8 cellular contexts compared by ENCODE assay signal in the genomic region with DNA sequence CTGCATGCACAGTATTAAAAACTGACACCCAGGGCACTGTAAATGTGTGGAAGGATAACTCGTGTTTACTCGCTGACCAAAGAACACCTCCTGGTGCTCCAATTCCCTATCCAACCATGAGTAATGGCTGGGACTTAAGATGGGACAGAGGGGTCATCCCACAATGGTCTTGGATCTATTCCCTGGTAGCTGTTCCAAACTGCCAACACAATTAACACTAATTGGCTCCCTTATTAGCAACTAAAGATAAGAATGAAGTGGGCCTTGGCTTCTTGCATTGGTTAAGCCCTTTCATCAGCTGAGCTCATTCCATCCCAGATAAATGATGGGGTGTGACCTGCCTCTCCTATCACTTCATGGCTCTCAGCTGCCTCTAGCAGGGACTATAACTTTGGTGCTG. TPM values are rescaled to one million over a fixed set of nuclear protein-coding genes. Genes with fewer than 3 reads are reported as not detected.
DNase-seq lines count a peak whose midpoint lies in the region; ATAC-seq and TF ChIP-seq lines count a peak whose summit lies in the region.
"Had no signal": no experiment of that assay in that cellular context is flagged by ENCODE, and none has a peak within 500 bp of the region (broad histone marks: within the 10 kb centered on the region; RNA-seq: fewer than 3 reads in every experiment).

No MANE protein-coding gene starts in this region.

- no peak overlapping the region for H3K9ac ChIP-seq in liver (ENCODE audit: low read depth in 1 of 2, low read length in 2 of 2)

- peak overlapping the region; percentile 91 for H3K4me3 Mint-ChIP-seq in HFFc6
- H3K4me3 Mint-ChIP-seq in activated naive CD8-positive, alpha-beta T cell treated with anti-CD3 and anti-CD28 coated beads, Interleukin-2, amount 50 U/mL, for 24 hours: no peak overlapping the region

- H3K27me3 ChIP-seq in liver (ENCODE audit: control insufficient read depth in 4 of 4, insufficient read depth in 4 of 4, low read length in 3 of 4): no peaks in the 10 kb centered on the region

- H3K4me1 ChIP-seq in liver (ENCODE audit: control insufficient read depth in 4 of 4, insufficient read depth in 4 of 4, low read length in 3 of 4): peaks cover 2 to 34% (median 22%) of the 10 kb centered on the region in 4 donors

- no peak overlapping the region for H3K4me3 ChIP-seq in liver (ENCODE audit: low read depth in 1 of 3, low read length in 3 of 3)

- no peaks in the 10 kb centered on the region for H3K9me3 Mint-ChIP-seq in HFFc6
- no peaks in the 10 kb centered on the region for H3K9me3 Mint-ChIP-seq in activated naive CD8-positive, alpha-beta T cell treated with anti-CD3 and anti-CD28 coated beads, Interleukin-2, amount 50 U/mL, for 24 hours

- TF ChIP-seq CTCF in HFFc6 (IDR thresholded peaks at IDR 0.05) (no peak), liver (IDR thresholded peaks at IDR 0.05; ENCODE audit: low read depth, low read length, missing input control) (no peak)

- no peak for DNase-seq in HFFc6
- DNase-seq in activated naive CD8-positive, alpha-beta T cell treated with anti-CD3 and anti-CD28 coated beads, Interleukin-2, amount 50 U/mL, for 24 hours: no peak
- DNase-seq in stimulated activated CD8-positive, alpha-beta memory T cell treated with anti-CD3 and anti-CD28 coated beads, Interleukin-4, amount 100 ng/mL, for 48 hours: peak; percentile 14
- no peak for DNase-seq in cerebellum (ENCODE audit: low spot score)
- DNase-seq in NCI-H774 (lab: John Stamatoyannopoulos, UW): no peak
- no peak for DNase-seq in left lobe of liver (ENCODE audit: low spot score)
- DNase-seq: activated naive CD4-positive, alpha-beta T cell had no signal

- H3K9me3 ChIP-seq in liver (ENCODE audit: control insufficient read depth in 4 of 4, low read length in 3 of 4): no peaks in the 10 kb centered on the region

- no peaks in the 10 kb centered on the region for H3K36me3 Mint-ChIP-seq in HFFc6 (ENCODE audit: low read depth)
- peaks cover 2% of the 10 kb centered on the region for H3K36me3 Mint-ChIP-seq in activated naive CD8-positive, alpha-beta T cell treated with anti-CD3 and anti-CD28 coated beads, Interleukin-2, amount 50 U/mL, for 24 hours (ENCODE audit: low read depth)

- TF ChIP-seq RAD21 in liver (IDR thresholded peaks at IDR 0.05): no peak

- WGBS in liver: 78% methylated on average over 2 of the region's 2 CpGs

- peaks cover 2% of the 10 kb centered on the region; the same call in 1 of the 2 replicates for H3K27me3 Mint-ChIP-seq in HFFc6 (ENCODE audit: insufficient read depth)
- no peaks in the 10 kb centered on the region for H3K27me3 Mint-ChIP-seq in activated naive CD8-positive, alpha-beta T cell treated with anti-CD3 and anti-CD28 coated beads, Interleukin-2, amount 50 U/mL, for 24 hours

- peaks cover 42% of the 10 kb centered on the region for H3K4me1 Mint-ChIP-seq in HFFc6 (ENCODE audit: low read depth)
- H3K4me1 Mint-ChIP-seq in activated naive CD8-positive, alpha-beta T cell treated with anti-CD3 and anti-CD28 coated beads, Interleukin-2, amount 50 U/mL, for 24 hours: peaks cover 40% of the 10 kb centered on the region

- peak overlapping the region; percentile 98 for H3K27ac Mint-ChIP-seq in HFFc6
- peak overlapping the region; percentile 95 for H3K27ac Mint-ChIP-seq in activated naive CD8-positive, alpha-beta T cell treated with anti-CD3 and anti-CD28 coated beads, Interleukin-2, amount 50 U/mL, for 24 hours

- H3K27ac ChIP-seq in liver (ENCODE audit: low read depth in 1 of 2, low read length in 2 of 2): peak overlapping the region; percentile 98 to 99

- no peaks in the 10 kb centered on the region for H3K36me3 ChIP-seq in liver (ENCODE audit: control insufficient read depth in 4 of 4, insufficient read depth in 3 of 4, low read depth in 1 of 4, low read length in 3 of 4)

- no peak for ATAC-seq in activated naive CD8-positive, alpha-beta T cell treated with anti-CD3 and anti-CD28 coated beads, Interleukin-2, amount 50 U/mL, for 24 hours
- ATAC-seq in left lobe of liver: no peak

TF ChIP-seq in liver, 16 proteins besides CTCF, POLR2A, EP300 and RAD21:
- TF ChIP-seq SP1 (IDR thresholded peaks at IDR 0.05) (no peak), HNF4A (conservative IDR thresholded peaks at IDR 0.05) (no peak), YY1 (IDR thresholded peaks at IDR 0.05) (no peak), NR2F2 (IDR thresholded peaks at IDR 0.05) (no peak), GABPA (IDR thresholded peaks at IDR 0.05 in 1 of 2, conservative IDR thresholded peaks at IDR 0.05 in 1 of 2) (no peak), JUND (IDR thresholded peaks at IDR 0.05) (no peak), FOXA1 (IDR thresholded peaks at IDR 0.05) (no peak), TAF1 (conservative IDR thresholded peaks at IDR 0.05) (no peak), FOXA2 (IDR thresholded peaks at IDR 0.05) (no peak), RXRA (IDR thresholded peaks at IDR 0.05) (no peak), HNF4G (IDR thresholded peaks at IDR 0.05) (no peak), EGR1 (IDR thresholded peaks at IDR 0.05; ENCODE audit: low read depth in 2 of 2) (no peak)
- TF ChIP-seq, protein P1, sequence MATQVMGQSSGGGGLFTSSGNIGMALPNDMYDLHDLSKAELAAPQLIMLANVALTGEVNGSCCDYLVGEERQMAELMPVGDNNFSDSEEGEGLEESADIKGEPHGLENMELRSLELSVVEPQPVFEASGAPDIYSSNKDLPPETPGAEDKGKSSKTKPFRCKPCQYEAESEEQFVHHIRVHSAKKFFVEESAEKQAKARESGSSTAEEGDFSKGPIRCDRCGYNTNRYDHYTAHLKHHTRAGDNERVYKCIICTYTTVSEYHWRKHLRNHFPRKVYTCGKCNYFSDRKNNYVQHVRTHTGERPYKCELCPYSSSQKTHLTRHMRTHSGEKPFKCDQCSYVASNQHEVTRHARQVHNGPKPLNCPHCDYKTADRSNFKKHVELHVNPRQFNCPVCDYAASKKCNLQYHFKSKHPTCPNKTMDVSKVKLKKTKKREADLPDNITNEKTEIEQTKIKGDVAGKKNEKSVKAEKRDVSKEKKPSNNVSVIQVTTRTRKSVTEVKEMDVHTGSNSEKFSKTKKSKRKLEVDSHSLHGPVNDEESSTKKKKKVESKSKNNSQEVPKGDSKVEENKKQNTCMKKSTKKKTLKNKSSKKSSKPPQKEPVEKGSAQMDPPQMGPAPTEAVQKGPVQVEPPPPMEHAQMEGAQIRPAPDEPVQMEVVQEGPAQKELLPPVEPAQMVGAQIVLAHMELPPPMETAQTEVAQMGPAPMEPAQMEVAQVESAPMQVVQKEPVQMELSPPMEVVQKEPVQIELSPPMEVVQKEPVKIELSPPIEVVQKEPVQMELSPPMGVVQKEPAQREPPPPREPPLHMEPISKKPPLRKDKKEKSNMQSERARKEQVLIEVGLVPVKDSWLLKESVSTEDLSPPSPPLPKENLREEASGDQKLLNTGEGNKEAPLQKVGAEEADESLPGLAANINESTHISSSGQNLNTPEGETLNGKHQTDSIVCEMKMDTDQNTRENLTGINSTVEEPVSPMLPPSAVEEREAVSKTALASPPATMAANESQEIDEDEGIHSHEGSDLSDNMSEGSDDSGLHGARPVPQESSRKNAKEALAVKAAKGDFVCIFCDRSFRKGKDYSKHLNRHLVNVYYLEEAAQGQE (IDR thresholded peaks at IDR 0.05): no peak
- TF ChIP-seq, protein P2, sequence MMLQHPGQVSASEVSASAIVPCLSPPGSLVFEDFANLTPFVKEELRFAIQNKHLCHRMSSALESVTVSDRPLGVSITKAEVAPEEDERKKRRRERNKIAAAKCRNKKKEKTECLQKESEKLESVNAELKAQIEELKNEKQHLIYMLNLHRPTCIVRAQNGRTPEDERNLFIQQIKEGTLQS (IDR thresholded peaks at IDR 0.05): no peak
- TF ChIP-seq, protein P3, sequence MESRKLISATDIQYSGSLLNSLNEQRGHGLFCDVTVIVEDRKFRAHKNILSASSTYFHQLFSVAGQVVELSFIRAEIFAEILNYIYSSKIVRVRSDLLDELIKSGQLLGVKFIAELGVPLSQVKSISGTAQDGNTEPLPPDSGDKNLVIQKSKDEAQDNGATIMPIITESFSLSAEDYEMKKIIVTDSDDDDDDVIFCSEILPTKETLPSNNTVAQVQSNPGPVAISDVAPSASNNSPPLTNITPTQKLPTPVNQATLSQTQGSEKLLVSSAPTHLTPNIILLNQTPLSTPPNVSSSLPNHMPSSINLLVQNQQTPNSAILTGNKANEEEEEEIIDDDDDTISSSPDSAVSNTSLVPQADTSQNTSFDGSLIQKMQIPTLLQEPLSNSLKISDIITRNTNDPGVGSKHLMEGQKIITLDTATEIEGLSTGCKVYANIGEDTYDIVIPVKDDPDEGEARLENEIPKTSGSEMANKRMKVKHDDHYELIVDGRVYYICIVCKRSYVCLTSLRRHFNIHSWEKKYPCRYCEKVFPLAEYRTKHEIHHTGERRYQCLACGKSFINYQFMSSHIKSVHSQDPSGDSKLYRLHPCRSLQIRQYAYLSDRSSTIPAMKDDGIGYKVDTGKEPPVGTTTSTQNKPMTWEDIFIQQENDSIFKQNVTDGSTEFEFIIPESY (IDR thresholded peaks at IDR 0.05): no peak
- TF ChIP-seq, protein P4, sequence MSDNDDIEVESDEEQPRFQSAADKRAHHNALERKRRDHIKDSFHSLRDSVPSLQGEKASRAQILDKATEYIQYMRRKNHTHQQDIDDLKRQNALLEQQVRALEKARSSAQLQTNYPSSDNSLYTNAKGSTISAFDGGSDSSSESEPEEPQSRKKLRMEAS (IDR thresholded peaks at IDR 0.05): no peak
TF ChIP-seq in liver: peak in this region for 0.

RNA-seq across cellular contexts. Expression of a gene that starts 1.5 kb away (rescaled TPM):
- 10 to 100 TPM; 15.6 to 23.3 (median 19.9) TPM for total RNA-seq in HFFc6 (2021; fragmentation: NEBNext Ultra II Directional; extraction: Animal tissue kit (Norgen Biotek cat#: 25700))
- total RNA-seq in liver: 10 to 100 TPM; 17.6 to 52.4 TPM
- 10 to 100 TPM in 1 of 2 donors, 1 to 10 TPM in 1; 6.9 to 11.2 TPM for polyA plus RNA-seq in liver
- total RNA-seq in cerebellum: 36.6 TPM
- total RNA-seq in left lobe of liver: 27.1 TPM

RNA-seq across cellular contexts. Expression of a gene that starts 44.4 kb away (rescaled TPM):
- total RNA-seq in HFFc6 (2021; fragmentation: NEBNext Ultra II Directional; extraction: Animal tissue kit (Norgen Biotek cat#: 25700)): 100 to 1,000 TPM; 113 to 130 (median 122) TPM
- 10 to 100 TPM; 33.4 to 39.8 TPM for total RNA-seq in liver
- polyA plus RNA-seq in liver: 10 to 100 TPM; 12.7 to 16.4 TPM
- total RNA-seq in cerebellum: 135 TPM
- 23.5 TPM for total RNA-seq in left lobe of liver
